In genomic region chr3:160454995-160455394, GRCh38 we compare ENCODE assay signal across 25 cellular contexts. TPM values are rescaled to one million over a fixed set of nuclear protein-coding genes. Genes with fewer than 3 reads are reported as not detected.
A peak's percentile ranks its signal among the peaks of the same experiment; 100 is the strongest.
DNase-seq lines count a peak whose midpoint lies in the region; ATAC-seq and TF ChIP-seq lines count a peak whose summit lies in the region.
"Had no signal": no experiment of that assay in that cellular context is flagged by ENCODE, and none has a peak within 500 bp of the region (broad histone marks: within the 10 kb centered on the region; RNA-seq: fewer than 3 reads in every experiment).

No MANE protein-coding gene starts in this region.

- H3K27ac Mint-ChIP-seq in natural killer cell, result no peak overlapping the region
- H3K27ac Mint-ChIP-seq: endodermal cell; T-helper 1 cell treated with Interleukin-12 subunit alpha and Interleukin-12 subunit beta and Interleukin-4 antibody, amounts not matched to agents 30 μg/mL and 1 μg/mL, for 36 hours had no signal

- no peak overlapping the region for H3K4me3 ChIP-seq in right cardiac atrium (ENCODE audit: low read length)
- H3K4me3 ChIP-seq: coronary artery, esophagus squamous epithelium, GM12878, hepatocyte, left lung had no signal

- H3K27ac ChIP-seq in cingulate gyrus (ENCODE audit: low read depth, low read length) (peak overlapping the region; percentile 60), right cardiac atrium (ENCODE audit: low read length) (no peak overlapping the region)
- H3K27ac ChIP-seq: coronary artery, esophagus squamous epithelium, hepatocyte, left lung had no signal

- H3K9me3 ChIP-seq in right cardiac atrium (ENCODE audit: control insufficient read depth, low read length), result no peaks in the 10 kb centered on the region
- H3K9me3 ChIP-seq: left lung had no signal

- no peaks in the 10 kb centered on the region for H3K9me3 Mint-ChIP-seq in natural killer cell
- H3K9me3 Mint-ChIP-seq: activated T-cell treated with anti-CD3 and anti-CD28 coated beads, Interleukin-2, amount 50 U/mL, for 4 hours; naive B cell had no signal

- ATAC-seq in natural killer cell (no peak), right cardiac atrium (no peak)
- ATAC-seq: activated T-cell treated with anti-CD3 and anti-CD28 coated beads, Interleukin-2, amount 50 U/mL, for 4 hours; GM12878; left lung had no signal

- intact Hi-C loops in natural killer cell (cut with micrococcal nuclease) (no loop called here), right cardiac atrium (cut with DNase I) (no loop called here)

- WGBS in right cardiac atrium, result 58% methylated on average over 1 of the region's 1 CpG

- no peaks in the 10 kb centered on the region for H3K36me3 Mint-ChIP-seq in natural killer cell
- H3K36me3 Mint-ChIP-seq: naive B cell had no signal

- no peak overlapping the region for H3K4me3 Mint-ChIP-seq in natural killer cell
- H3K4me3 Mint-ChIP-seq: activated T-cell treated with anti-CD3 and anti-CD28 coated beads, Interleukin-2, amount 50 U/mL, for 4 hours; endodermal cell; naive B cell; T-helper 1 cell treated with Interleukin-12 subunit alpha and Interleukin-12 subunit beta and Interleukin-4 antibody, amounts not matched to agents 30 μg/mL and 1 μg/mL, for 36 hours had no signal

- no peaks in the 10 kb centered on the region for H3K4me1 ChIP-seq in right cardiac atrium (ENCODE audit: control insufficient read depth, insufficient read depth, low read length)
- H3K4me1 ChIP-seq: BE2C had no signal

- peaks cover 5 to 7% of the 10 kb centered on the region in 2 donors for H3K27me3 Mint-ChIP-seq in natural killer cell (ENCODE audit: low read depth in 2 of 2)
- H3K27me3 Mint-ChIP-seq: naive B cell had no signal

- peaks cover 8% of the 10 kb centered on the region in 2 donors for H3K4me1 Mint-ChIP-seq in natural killer cell

- H3K27me3 ChIP-seq in right cardiac atrium (ENCODE audit: control insufficient read depth, insufficient read depth), result no peaks in the 10 kb centered on the region
- H3K27me3 ChIP-seq: BE2C had no signal

- DNase-seq in DMS 273 treated with DMSO at 0.1 percent for 48 hours (lab: John Stamatoyannopoulos, UW) (peak; percentile 89), NCI-H1694 treated with DMSO at 0.1 percent for 48 hours (lab: John Stamatoyannopoulos, UW) (peak; percentile 80), NCI-H524 treated with DMSO at 0.1 percent for 48 hours (lab: John Stamatoyannopoulos, UW) (peak; percentile 85), natural killer cell (no peak), HPDE6-E6E7 (ENCODE audit: extremely low spot score) (no peak), right cardiac atrium (no peak)
- no peak for DNase-seq in activated CD4-positive, alpha-beta T cell treated with anti-CD3 and anti-CD28 coated beads for 1 hour
- DNase-seq: activated CD4-positive, alpha-beta T cell treated with anti-CD3 and anti-CD28 coated beads for 4 hours; activated naive CD4-positive, alpha-beta T cell treated with Interleukin-2 at 50 U/mL for 16 hours; activated T-cell treated with anti-CD3 and anti-CD28 coated beads, Interleukin-2, amount 50 U/mL, for 4 hours; BE2C; endodermal cell; esophagus squamous epithelium; Karpas-422; left lung; MV-4-11; naive B cell; RPMI8226; small intestine had no signal

- no peak for TF ChIP-seq CTCF in natural killer cell (IDR thresholded peaks at IDR 0.05)

RNA-seq across cellular contexts. Expression of gene TRIM59, which starts 5.4 kb away (rescaled TPM):
- total RNA-seq in natural killer cell, result 10 to 100 TPM; 16.7 to 20.3 (median 17.9) TPM
- total RNA-seq in right cardiac atrium, result under 1 TPM; 0.28 to 0.86 (median 0.45) TPM
- polyA plus RNA-seq in right cardiac atrium, result 0.16 TPM
- total RNA-seq: H4 had no signal

RNA-seq across cellular contexts. Expression of gene SMC4, which starts 55.5 kb away (rescaled TPM):
- 10 to 100 TPM; 83.4 to 99.3 (median 92.0) TPM for total RNA-seq in natural killer cell
- total RNA-seq in right cardiac atrium, result 10 to 100 TPM; 10.8 to 23.1 (median 16.1) TPM
- 10.9 TPM for polyA plus RNA-seq in right cardiac atrium

RNA-seq across cellular contexts. Expression of gene IFT80, which starts 56.0 kb away (rescaled TPM):
- total RNA-seq in natural killer cell (10 to 100 TPM; 22.6 to 22.9 (median 22.9) TPM), right cardiac atrium (10 to 100 TPM; 12.8 to 20.2 (median 14.6) TPM)
- 8.8 TPM for polyA plus RNA-seq in right cardiac atrium

Comparison
In these comparisons a context has a peak if more than half of its experiments do, and no peak if none do; other contexts are left out.
1. DNase-seq: peak in DMS 273 treated with DMSO at 0.1 percent for 48 hours (single experiment), NCI-H1694 treated with DMSO at 0.1 percent for 48 hours (single experiment) and NCI-H524 treated with DMSO at 0.1 percent for 48 hours (single experiment); none in natural killer cell (single experiment), HPDE6-E6E7 (single experiment), activated CD4-positive, alpha-beta T cell treated with anti-CD3 and anti-CD28 coated beads for 1 hour (single experiment) and right cardiac atrium (0 of 3).
2. RNA of gene TRIM59, which starts 5.4 kb away (total RNA-seq): 16.7 to 20.3 TPM in natural killer cell; 0.28 to 0.86 TPM in right cardiac atrium; every median in the first group is over 4 times any median in the second.